1 cellular context compared by ENCODE assay signal in the genomic region with DNA sequence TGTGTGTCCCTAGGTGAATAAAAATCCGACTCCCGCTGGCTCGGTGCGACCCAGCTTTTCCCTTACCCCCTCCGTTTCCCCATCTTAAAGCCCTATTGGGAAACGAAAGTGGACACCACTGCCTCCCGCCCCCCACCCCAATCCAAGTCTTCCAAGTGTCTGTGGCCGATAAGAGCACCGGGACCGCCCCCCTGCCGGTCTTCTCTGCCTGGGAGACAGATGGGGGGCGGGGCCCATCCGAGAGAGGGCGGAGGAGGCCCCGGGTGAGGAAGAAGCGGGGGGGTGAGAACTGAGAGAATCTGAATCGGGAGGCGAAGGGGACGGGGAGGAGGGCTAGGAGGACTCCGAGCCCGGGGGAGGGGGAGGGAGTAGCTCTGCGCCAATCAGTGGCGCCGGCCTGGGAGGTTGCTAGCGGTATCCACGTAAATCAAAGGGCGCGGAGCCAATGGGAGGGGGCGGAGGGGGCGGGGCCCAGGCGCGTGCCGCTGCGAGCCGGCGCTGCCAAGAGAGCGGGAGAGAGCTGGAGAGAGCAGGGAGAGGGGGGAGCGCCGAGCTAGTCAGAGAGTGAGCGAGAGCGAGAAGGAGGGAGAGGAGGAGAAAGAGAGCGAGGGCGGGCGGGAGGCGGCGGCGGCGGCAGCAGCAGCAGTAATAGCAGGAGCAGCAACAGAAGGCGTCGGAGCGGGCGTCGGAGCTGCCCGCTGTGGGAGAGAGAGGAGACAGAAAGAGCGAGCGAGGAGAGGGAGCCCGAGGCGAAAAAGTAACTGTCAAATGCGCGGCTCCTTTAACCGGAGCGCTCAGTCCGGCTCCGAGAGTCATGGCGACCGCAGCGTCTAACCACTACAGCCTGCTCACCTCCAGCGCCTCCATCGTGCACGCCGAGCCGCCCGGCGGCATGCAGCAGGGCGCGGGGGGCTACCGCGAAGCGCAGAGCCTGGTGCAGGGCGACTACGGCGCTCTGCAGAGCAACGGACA.
TF ChIP-seq lines count a peak whose summit lies in the region.

A gene (plus strand): TSS at position 515 of the 972 bp plus-strand sequence. CDS start 300 bp downstream, at position 815.

TF ChIP-seq in HEK293, 187 proteins besides CTCF, POLR2A, EP300 and RAD21 (continued from another document and continues in another):
- TF ChIP-seq, protein P1, sequence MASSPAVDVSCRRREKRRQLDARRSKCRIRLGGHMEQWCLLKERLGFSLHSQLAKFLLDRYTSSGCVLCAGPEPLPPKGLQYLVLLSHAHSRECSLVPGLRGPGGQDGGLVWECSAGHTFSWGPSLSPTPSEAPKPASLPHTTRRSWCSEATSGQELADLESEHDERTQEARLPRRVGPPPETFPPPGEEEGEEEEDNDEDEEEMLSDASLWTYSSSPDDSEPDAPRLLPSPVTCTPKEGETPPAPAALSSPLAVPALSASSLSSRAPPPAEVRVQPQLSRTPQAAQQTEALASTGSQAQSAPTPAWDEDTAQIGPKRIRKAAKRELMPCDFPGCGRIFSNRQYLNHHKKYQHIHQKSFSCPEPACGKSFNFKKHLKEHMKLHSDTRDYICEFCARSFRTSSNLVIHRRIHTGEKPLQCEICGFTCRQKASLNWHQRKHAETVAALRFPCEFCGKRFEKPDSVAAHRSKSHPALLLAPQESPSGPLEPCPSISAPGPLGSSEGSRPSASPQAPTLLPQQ (tag by site-specific recombination; IDR thresholded peaks at IDR 0.05) = peak; percentile 77
- TF ChIP-seq ZNF16 (tag by site-specific recombination; IDR thresholded peaks at IDR 0.05; ENCODE audit: low read depth) = no peak
- peak; percentile 94 for TF ChIP-seq KLF8 (tag by site-specific recombination; IDR thresholded peaks at IDR 0.05)
- no peak for TF ChIP-seq HOXC10 (CRISPR knock-in tag; IDR thresholded peaks at IDR 0.05)
- TF ChIP-seq, protein P2, sequence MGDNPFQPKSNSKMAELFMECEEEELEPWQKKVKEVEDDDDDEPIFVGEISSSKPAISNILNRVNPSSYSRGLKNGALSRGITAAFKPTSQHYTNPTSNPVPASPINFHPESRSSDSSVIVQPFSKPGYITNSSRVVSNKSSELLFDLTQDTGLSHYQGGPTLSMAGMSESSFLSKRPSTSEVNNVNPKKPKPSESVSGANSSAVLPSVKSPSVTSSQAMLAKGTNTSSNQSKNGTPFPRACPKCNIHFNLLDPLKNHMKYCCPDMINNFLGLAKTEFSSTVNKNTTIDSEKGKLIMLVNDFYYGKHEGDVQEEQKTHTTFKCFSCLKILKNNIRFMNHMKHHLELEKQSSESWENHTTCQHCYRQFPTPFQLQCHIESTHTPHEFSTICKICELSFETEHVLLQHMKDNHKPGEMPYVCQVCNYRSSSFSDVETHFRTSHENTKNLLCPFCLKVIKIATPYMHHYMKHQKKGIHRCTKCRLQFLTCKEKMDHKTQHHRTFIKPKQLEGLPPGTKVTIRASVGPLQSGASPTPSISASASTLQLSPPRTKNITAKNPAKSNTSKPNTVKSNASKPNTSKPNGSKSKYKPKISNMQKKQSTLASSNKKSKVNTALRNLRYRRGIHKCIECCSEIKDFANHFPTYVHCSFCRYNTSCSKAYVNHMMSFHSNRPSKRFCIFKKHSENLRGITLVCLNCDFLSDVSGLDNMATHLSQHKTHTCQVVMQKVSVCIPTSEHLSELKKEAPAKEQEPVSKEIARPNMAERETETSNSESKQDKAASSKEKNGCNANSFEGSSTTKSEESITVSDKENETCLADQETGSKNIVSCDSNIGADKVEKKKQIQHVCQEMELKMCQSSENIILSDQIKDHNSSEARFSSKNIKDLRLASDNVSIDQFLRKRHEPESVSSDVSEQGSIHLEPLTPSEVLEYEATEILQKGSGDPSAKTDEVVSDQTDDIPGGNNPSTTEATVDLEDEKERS (tag by site-specific recombination; IDR thresholded peaks at IDR 0.05) = 0 out of 2 replicates have a peak, but pooled peaks have one; percentile 62
- TF ChIP-seq ZNF132 (tag by site-specific recombination; IDR thresholded peaks at IDR 0.05; ENCODE audit: borderline replicate concordance) = no peak
- 0 out of 2 replicates have a peak, but pooled peaks have one; percentile 47 for TF ChIP-seq ZNF792 (tag by site-specific recombination; IDR thresholded peaks at IDR 0.05)
- TF ChIP-seq, protein P3, sequence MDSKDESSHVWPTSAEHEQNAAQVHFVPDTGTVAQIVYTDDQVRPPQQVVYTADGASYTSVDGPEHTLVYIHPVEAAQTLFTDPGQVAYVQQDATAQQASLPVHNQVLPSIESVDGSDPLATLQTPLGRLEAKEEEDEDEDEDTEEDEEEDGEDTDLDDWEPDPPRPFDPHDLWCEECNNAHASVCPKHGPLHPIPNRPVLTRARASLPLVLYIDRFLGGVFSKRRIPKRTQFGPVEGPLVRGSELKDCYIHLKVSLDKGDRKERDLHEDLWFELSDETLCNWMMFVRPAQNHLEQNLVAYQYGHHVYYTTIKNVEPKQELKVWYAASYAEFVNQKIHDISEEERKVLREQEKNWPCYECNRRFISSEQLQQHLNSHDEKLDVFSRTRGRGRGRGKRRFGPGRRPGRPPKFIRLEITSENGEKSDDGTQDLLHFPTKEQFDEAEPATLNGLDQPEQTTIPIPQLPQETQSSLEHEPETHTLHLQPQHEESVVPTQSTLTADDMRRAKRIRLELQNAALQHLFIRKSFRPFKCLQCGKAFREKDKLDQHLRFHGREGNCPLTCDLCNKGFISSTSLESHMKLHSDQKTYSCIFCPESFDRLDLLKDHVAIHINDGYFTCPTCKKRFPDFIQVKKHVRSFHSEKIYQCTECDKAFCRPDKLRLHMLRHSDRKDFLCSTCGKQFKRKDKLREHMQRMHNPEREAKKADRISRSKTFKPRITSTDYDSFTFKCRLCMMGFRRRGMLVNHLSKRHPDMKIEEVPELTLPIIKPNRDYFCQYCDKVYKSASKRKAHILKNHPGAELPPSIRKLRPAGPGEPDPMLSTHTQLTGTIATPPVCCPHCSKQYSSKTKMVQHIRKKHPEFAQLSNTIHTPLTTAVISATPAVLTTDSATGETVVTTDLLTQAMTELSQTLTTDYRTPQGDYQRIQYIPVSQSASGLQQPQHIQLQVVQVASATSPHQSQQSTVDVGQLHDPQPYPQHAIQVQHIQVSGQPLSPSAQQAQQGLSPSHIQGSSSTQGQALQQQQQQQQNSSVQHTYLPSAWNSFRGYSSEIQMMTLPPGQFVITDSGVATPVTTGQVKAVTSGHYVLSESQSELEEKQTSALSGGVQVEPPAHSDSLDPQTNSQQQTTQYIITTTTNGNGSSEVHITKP (tag by site-specific recombination; IDR thresholded peaks at IDR 0.05) = peak; percentile 93
- TF ChIP-seq, protein P4, sequence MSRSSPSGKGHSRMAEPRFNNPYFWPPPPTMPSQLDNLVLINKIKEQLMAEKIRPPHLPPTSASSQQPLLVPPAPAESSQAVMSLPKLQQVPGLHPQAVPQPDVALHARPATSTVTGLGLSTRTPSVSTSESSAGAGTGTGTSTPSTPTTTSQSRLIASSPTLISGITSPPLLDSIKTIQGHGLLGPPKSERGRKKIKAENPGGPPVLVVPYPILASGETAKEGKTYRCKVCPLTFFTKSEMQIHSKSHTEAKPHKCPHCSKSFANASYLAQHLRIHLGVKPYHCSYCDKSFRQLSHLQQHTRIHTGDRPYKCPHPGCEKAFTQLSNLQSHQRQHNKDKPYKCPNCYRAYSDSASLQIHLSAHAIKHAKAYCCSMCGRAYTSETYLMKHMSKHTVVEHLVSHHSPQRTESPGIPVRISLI (tag by site-specific recombination; IDR thresholded peaks at IDR 0.05) = no peak
- TF ChIP-seq ZNF157 (tag by site-specific recombination; IDR thresholded peaks at IDR 0.05) = no peak
- no peak for TF ChIP-seq ZNF768 (tag by site-specific recombination; IDR thresholded peaks at IDR 0.05)
- TF ChIP-seq, protein P5, sequence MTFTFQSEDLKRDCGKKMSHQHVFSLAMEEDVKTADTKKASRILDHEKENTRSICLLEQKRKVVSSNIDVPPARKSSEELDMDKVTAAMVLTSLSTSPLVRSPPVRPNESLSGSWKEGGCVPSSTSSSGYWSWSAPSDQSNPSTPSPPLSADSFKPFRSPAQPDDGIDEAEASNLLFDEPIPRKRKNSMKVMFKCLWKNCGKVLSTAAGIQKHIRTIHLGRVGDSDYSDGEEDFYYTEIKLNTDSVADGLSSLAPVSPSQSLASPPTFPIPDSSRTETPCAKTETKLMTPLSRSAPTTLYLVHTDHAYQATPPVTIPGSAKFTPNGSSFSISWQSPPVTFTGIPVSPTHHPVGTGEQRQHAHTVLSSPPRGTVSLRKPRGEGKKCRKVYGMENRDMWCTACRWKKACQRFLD (tag by site-specific recombination; IDR thresholded peaks at IDR 0.05) = no peak
- no peak for TF ChIP-seq ZNF560 (tag by site-specific recombination; IDR thresholded peaks at IDR 0.05; ENCODE audit: borderline replicate concordance)
- no peak for TF ChIP-seq ZNF292 (tag by site-specific recombination; IDR thresholded peaks at IDR 0.05; ENCODE audit: borderline replicate concordance, low read depth)
- TF ChIP-seq, protein P6, sequence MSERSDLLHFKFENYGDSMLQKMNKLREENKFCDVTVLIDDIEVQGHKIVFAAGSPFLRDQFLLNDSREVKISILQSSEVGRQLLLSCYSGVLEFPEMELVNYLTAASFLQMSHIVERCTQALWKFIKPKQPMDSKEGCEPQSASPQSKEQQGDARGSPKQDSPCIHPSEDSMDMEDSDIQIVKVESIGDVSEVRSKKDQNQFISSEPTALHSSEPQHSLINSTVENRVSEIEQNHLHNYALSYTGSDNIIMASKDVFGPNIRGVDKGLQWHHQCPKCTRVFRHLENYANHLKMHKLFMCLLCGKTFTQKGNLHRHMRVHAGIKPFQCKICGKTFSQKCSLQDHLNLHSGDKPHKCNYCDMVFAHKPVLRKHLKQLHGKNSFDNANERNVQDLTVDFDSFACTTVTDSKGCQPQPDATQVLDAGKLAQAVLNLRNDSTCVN (tag by site-specific recombination; optimal IDR thresholded peaks at IDR 0.05) = peak; percentile 86
- no peak for TF ChIP-seq ZNF623 (tag by site-specific recombination; IDR thresholded peaks at IDR 0.05)
- no peak for TF ChIP-seq ZNF404 (tag by site-specific recombination; IDR thresholded peaks at IDR 0.05)
- TF ChIP-seq, protein P7, sequence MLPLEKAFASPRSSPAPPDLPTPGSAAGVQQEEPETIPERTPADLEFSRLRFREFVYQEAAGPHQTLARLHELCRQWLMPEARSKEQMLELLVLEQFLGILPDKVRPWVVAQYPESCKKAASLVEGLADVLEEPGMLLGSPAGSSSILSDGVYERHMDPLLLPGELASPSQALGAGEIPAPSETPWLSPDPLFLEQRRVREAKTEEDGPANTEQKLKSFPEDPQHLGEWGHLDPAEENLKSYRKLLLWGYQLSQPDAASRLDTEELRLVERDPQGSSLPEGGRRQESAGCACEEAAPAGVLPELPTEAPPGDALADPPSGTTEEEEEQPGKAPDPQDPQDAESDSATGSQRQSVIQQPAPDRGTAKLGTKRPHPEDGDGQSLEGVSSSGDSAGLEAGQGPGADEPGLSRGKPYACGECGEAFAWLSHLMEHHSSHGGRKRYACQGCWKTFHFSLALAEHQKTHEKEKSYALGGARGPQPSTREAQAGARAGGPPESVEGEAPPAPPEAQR (tag by site-specific recombination; IDR thresholded peaks at IDR 0.05) = 0 out of 2 replicates have a peak, but pooled peaks have one; percentile 10
- TF ChIP-seq ZNF654 (tag by site-specific recombination; IDR thresholded peaks at IDR 0.05; ENCODE audit: low read depth) = no peak
- TF ChIP-seq, protein P8, sequence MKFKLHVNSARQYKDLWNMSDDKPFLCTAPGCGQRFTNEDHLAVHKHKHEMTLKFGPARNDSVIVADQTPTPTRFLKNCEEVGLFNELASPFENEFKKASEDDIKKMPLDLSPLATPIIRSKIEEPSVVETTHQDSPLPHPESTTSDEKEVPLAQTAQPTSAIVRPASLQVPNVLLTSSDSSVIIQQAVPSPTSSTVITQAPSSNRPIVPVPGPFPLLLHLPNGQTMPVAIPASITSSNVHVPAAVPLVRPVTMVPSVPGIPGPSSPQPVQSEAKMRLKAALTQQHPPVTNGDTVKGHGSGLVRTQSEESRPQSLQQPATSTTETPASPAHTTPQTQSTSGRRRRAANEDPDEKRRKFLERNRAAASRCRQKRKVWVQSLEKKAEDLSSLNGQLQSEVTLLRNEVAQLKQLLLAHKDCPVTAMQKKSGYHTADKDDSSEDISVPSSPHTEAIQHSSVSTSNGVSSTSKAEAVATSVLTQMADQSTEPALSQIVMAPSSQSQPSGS (tag by site-specific recombination; IDR thresholded peaks at IDR 0.05; ENCODE audit: low read depth) = peak; percentile 37; the same call in 1 of the 2 replicates
- TF ChIP-seq ZNF596 (tag by site-specific recombination; IDR thresholded peaks at IDR 0.05) = peak; percentile 99
- TF ChIP-seq, protein P9, sequence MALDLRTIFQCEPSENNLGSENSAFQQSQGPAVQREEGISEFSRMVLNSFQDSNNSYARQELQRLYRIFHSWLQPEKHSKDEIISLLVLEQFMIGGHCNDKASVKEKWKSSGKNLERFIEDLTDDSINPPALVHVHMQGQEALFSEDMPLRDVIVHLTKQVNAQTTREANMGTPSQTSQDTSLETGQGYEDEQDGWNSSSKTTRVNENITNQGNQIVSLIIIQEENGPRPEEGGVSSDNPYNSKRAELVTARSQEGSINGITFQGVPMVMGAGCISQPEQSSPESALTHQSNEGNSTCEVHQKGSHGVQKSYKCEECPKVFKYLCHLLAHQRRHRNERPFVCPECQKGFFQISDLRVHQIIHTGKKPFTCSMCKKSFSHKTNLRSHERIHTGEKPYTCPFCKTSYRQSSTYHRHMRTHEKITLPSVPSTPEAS (tag by site-specific recombination; IDR thresholded peaks at IDR 0.05) = no peak
- TF ChIP-seq ZNF521 (tag by site-specific recombination; IDR thresholded peaks at IDR 0.05) = no peak
- no peak for TF ChIP-seq ZNF48 (tag by site-specific recombination; IDR thresholded peaks at IDR 0.05)
